2 cellular contexts compared by ENCODE assay signal in genomic region chr7:155261031-155261985, GRCh38.
TF ChIP-seq lines count a peak whose summit lies in the region.

No MANE protein-coding gene starts in this region.

TF ChIP-seq in GM23338, 12 proteins besides CTCF, POLR2A, EP300 and RAD21:
- TF ChIP-seq STAT1 (IDR thresholded peaks at IDR 0.05; ENCODE audit: unreplicated experiment) (no peak), ETS1 (IDR thresholded peaks at IDR 0.05) (no peak), ZNF114 (CRISPR knock-in tag; IDR thresholded peaks at IDR 0.05) (no peak), POLR2AphosphoS5 (IDR thresholded peaks at IDR 0.05; ENCODE audit: low read depth) (no peak), EZH2phosphoT487 (IDR thresholded peaks at IDR 0.05; ENCODE audit: unreplicated experiment) (no peak)

TF ChIP-seq in HepG2, 621 proteins besides CTCF, POLR2A, EP300 and RAD21:
- no peak for TF ChIP-seq CC2D1A (CRISPR knock-in tag; IDR thresholded peaks at IDR 0.05)
- no peak for TF ChIP-seq ZFP91 (CRISPR knock-in tag; IDR thresholded peaks at IDR 0.05; ENCODE audit: borderline replicate concordance)
- TF ChIP-seq CBFB (CRISPR knock-in tag; IDR thresholded peaks at IDR 0.05), result no peak
- TF ChIP-seq SYNCRIP (IDR thresholded peaks at IDR 0.05; ENCODE audit: insufficient read depth, low read depth, low read length), result no peak
- TF ChIP-seq ZNF331 (CRISPR knock-in tag; IDR thresholded peaks at IDR 0.05), result no peak
- no peak for TF ChIP-seq ZNF549 (CRISPR knock-in tag; IDR thresholded peaks at IDR 0.05)
- no peak for TF ChIP-seq JARID2 (CRISPR knock-in tag; IDR thresholded peaks at IDR 0.05; ENCODE audit: insufficient replicate concordance)
- no peak for TF ChIP-seq PCBP2 (optimal IDR thresholded peaks at IDR 0.05; ENCODE audit: low read depth, low read length, poor library complexity, severe bottlenecking)
- no peak for TF ChIP-seq ZNF44 (CRISPR knock-in tag; IDR thresholded peaks at IDR 0.05)
- no peak for TF ChIP-seq HCFC1 (IDR thresholded peaks at IDR 0.05; ENCODE audit: low read depth, low read length)
- TF ChIP-seq NFKB2 (CRISPR knock-in tag; IDR thresholded peaks at IDR 0.05; ENCODE audit: borderline replicate concordance), result no peak
- no peak for TF ChIP-seq POLR2AphosphoS2 (IDR thresholded peaks at IDR 0.05; ENCODE audit: low read depth, low read length)
- TF ChIP-seq SALL1 (CRISPR knock-in tag; IDR thresholded peaks at IDR 0.05), result no peak
